In genomic region chr5:99083197-99083596, GRCh38 we compare ENCODE assay signal across 9 cellular contexts.
"Had no signal": no experiment of that assay in that cellular context is flagged by ENCODE, and none has a peak within 500 bp of the region (broad histone marks: within the 10 kb centered on the region; RNA-seq: fewer than 3 reads in every experiment).

No MANE protein-coding gene starts in this region.

- H3K27ac ChIP-seq: GM23248, HL-60, KMS-11 had no signal

- H3K4me2 ChIP-seq: KMS-11 had no signal

- H3K4me3 Mint-ChIP-seq: HFFc6 had no signal

- DNase-seq: GM23248, H7, HFFc6, IMR-90, KBM-7 had no signal

- H3K9ac ChIP-seq: GM23248, KMS-11 had no signal

- ATAC-seq: HCT116 had no signal

- H3K4me3 ChIP-seq: GM23248, HAP-1 had no signal

- H3K9me3 ChIP-seq: HAP-1 had no signal

- H3K9me3 Mint-ChIP-seq: HFFc6 had no signal

- H3K36me3 ChIP-seq: HAP-1 had no signal

- H2AFZ ChIP-seq: GM23248 had no signal

- H3K27ac Mint-ChIP-seq: HFFc6 had no signal
